Comparison of ENCODE assay signal across 27 cellular contexts in the genomic region with DNA sequence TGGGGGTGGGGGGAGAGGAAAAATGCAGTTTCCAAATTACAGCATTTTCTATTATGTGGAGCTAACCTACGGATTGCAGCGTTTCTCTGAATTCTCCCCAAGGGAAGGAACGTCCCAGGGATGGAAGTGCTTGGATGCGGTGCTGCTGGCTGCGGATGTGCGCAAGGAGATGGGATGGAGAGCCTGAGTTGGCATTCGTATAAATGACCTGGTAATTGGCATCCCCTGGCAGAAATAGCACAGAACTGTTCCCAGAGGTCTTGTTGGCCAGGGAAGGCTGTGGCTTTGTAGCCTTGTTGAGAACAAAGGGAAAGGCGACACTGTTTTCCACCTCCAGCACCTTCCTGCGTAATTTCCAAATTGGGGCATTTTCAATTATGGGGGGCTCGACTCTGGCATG. TPM values are rescaled to one million over a fixed set of nuclear protein-coding genes. Genes with fewer than 3 reads are reported as not detected.
DNase-seq lines count a peak whose midpoint lies in the region; ATAC-seq, FAIRE-seq and TF ChIP-seq lines count a peak whose summit lies in the region.
"Had no signal": no experiment of that assay in that cellular context is flagged by ENCODE, and none has a peak within 500 bp of the region (broad histone marks: within the 10 kb centered on the region; RNA-seq: fewer than 3 reads in every experiment).

No MANE protein-coding gene starts in this region.

- peaks cover 8% of the 10 kb centered on the region; the same call in 1 of the 2 replicates for H3K36me3 ChIP-seq in KMS-11 (ENCODE audit: insufficient read depth)
- peaks cover 15% of the 10 kb centered on the region; the same call in 1 of the 3 replicates for H3K36me3 ChIP-seq in K562 (ENCODE audit: control insufficient read depth, insufficient read depth, low read length)
- H3K36me3 ChIP-seq in smooth muscle cell (ENCODE audit: low read depth): no peaks in the 10 kb centered on the region
- H3K36me3 ChIP-seq: breast epithelium, prostate gland, uterus had no signal

- H3K27ac ChIP-seq in KMS-11 (no peak overlapping the region; the same call in 1 of the 2 replicates), K562 (ENCODE audit: extremely low read depth, low read depth, low read length) (no peak overlapping the region), smooth muscle cell (ENCODE audit: low read depth) (no peak overlapping the region)
- H3K27ac ChIP-seq: breast epithelium, prostate gland, skin epidermis, suprapubic skin, uterus had no signal

- H2AFZ ChIP-seq in KMS-11 (ENCODE audit: low read depth) (no peak overlapping the region), K562 (ENCODE audit: low read depth, low read length) (no peak overlapping the region), smooth muscle cell (ENCODE audit: low read depth) (no peak overlapping the region)

- H3K9me1 ChIP-seq in K562 (ENCODE audit: control insufficient read depth, insufficient read depth, low read length): no peaks in the 10 kb centered on the region

- H3K36me3 Mint-ChIP-seq in T-helper 1 cell treated with Interleukin-12 subunit alpha and Interleukin-12 subunit beta and Interleukin-4 antibody, amounts not matched to agents 30 μg/mL and 1 μg/mL, for 36 hours (ENCODE audit: low read depth): peaks cover 8% of the 10 kb centered on the region
- H3K36me3 Mint-ChIP-seq in nephron progenitor cell (ENCODE audit: low read depth): peaks cover 14% of the 10 kb centered on the region

- no peak for DNase-seq in T-helper 1 cell
- DNase-seq in K562 (ENCODE audit: extremely low read depth in 1 of 4, low spot score in 3 of 4): no peak
- no peak for DNase-seq in nephron progenitor cell
- DNase-seq in smooth muscle cell (lab: John Stamatoyannopoulos, UW; ENCODE audit: unreplicated experiment): no peak
- no peak for DNase-seq in superior temporal gyrus (ENCODE audit: extremely low spot score)
- DNase-seq: 8988T; activated CD8-positive, alpha-beta T cell treated with anti-CD3 and anti-CD28 coated beads for 36 hours; activated T-cell treated with anti-CD3 and anti-CD28 coated beads, Interleukin-2, amount 50 U/mL, for 4 hours; BE2C; DMS 273 treated with DMSO at 0.1 percent for 48 hours; foreskin melanocyte; GDM1; GOT3; mammary epithelial cell; NCI-H1436; NCI-H748 treated with DMSO at 0.1 percent for 48 hours; stimulated activated CD4-positive, alpha-beta T cell treated with anti-CD3 and anti-CD28 coated beads, Interleukin-4, amount 100 ng/mL, for 1 hour; uterus had no signal

- intact Hi-C loops in K562 (cut with micrococcal nuclease): no loop called here

- H4K20me1 ChIP-seq in KMS-11 (ENCODE audit: insufficient read depth) (no peaks in the 10 kb centered on the region), K562 (replicated peaks; ENCODE audit: control insufficient read depth, insufficient read depth, low read length) (no peaks in the 10 kb centered on the region), smooth muscle cell (ENCODE audit: low read depth) (no peaks in the 10 kb centered on the region)

- CTCF ChIA-PET in K562 (lab: Yijun Ruan, JAX; ENCODE audit: low intra/inter-chr PET ratio): no interaction called here

- ATAC-seq in K562 (no peak), HG02884 (IDR thresholded peaks at IDR 0.05; ENCODE audit: unreplicated experiment) (no peak)
- ATAC-seq: activated CD8-positive, alpha-beta T cell treated with anti-CD3 and anti-CD28 coated beads for 36 hours; activated T-cell treated with anti-CD3 and anti-CD28 coated beads, Interleukin-2, amount 50 U/mL, for 4 hours had no signal

- H3K4me1 ChIP-seq in KMS-11 (ENCODE audit: low read depth, poor library complexity, severe bottlenecking) (peaks cover 80% of the 10 kb centered on the region), K562 (replicated peaks in 1 of 2; ENCODE audit: control insufficient read depth in 2 of 2, insufficient read depth in 2 of 2, low read length in 2 of 2) (peaks cover 31 to 53% of the 10 kb centered on the region in 2 experiments), smooth muscle cell (ENCODE audit: low read depth) (peaks cover 19% of the 10 kb centered on the region)
- H3K4me1 ChIP-seq: uterus had no signal

- H3K9me3 ChIP-seq in K562 (replicated peaks; ENCODE audit: control insufficient read depth, insufficient read depth, low read depth, low read length): no peaks in the 10 kb centered on the region
- H3K9me3 ChIP-seq in smooth muscle cell (replicated peaks; ENCODE audit: low read depth): no peaks in the 10 kb centered on the region
- H3K9me3 ChIP-seq: BE2C, breast epithelium, prostate gland, suprapubic skin, uterus had no signal

- in situ Hi-C loops in K562 (cut with MboI): no loop called here

- no peak for FAIRE-seq in K562 (lab: Jason Lieb, UNC)
- FAIRE-seq: HTR-8/SVneo, RCC 7860 had no signal

- H3K27me3 ChIP-seq in KMS-11 (ENCODE audit: insufficient read depth, low read depth): no peaks in the 10 kb centered on the region
- H3K27me3 ChIP-seq in K562 (ENCODE audit: control insufficient read depth in 2 of 2, insufficient read depth in 2 of 2, low read length in 2 of 2): no peaks in the 10 kb centered on the region; a peak in 1 of 5 replicates
- H3K27me3 ChIP-seq in smooth muscle cell (ENCODE audit: low read depth): no peaks in the 10 kb centered on the region
- H3K27me3 ChIP-seq: BE2C, breast epithelium, suprapubic skin, uterus had no signal

- no peak overlapping the region for H3K4me3 ChIP-seq in KMS-11 (IDR thresholded peaks at IDR 0.05; ENCODE audit: insufficient read depth, low read depth, low read length)
- no peak overlapping the region for H3K4me3 ChIP-seq in K562
- H3K4me3 ChIP-seq in smooth muscle cell: no peak overlapping the region
- H3K4me3 ChIP-seq: breast epithelium, prostate gland, skin epidermis, suprapubic skin, uterus had no signal

- peak overlapping the region; percentile 89 for H3K4me2 ChIP-seq in KMS-11
- no peak overlapping the region for H3K4me2 ChIP-seq in K562 (ENCODE audit: insufficient read depth, low read length)
- no peak overlapping the region for H3K4me2 ChIP-seq in smooth muscle cell

- H3K9ac ChIP-seq in KMS-11: no peak overlapping the region
- H3K9ac ChIP-seq in K562 (ENCODE audit: insufficient read depth in 1 of 2, low read depth in 2 of 2, low read length in 2 of 2): peak overlapping the region in 1 of 2 experiments; percentile 68; a peak in 1 of 4 replicates
- no peak overlapping the region for H3K9ac ChIP-seq in smooth muscle cell (ENCODE audit: low read depth)

- H3K4me3 Mint-ChIP-seq in T-helper 1 cell treated with Interleukin-12 subunit alpha and Interleukin-12 subunit beta and Interleukin-4 antibody, amounts not matched to agents 30 μg/mL and 1 μg/mL, for 36 hours: peak overlapping the region; percentile 56
- H3K4me3 Mint-ChIP-seq in nephron progenitor cell: peak overlapping the region; percentile 4
- H3K4me3 Mint-ChIP-seq: activated CD8-positive, alpha-beta T cell treated with anti-CD3 and anti-CD28 coated beads for 36 hours had no signal

- TF ChIP-seq POLR2A in K562 (conservative IDR thresholded peaks at IDR 0.05): no peak

- no peak for TF ChIP-seq CTCF in KMS-11 (conservative IDR thresholded peaks at IDR 0.05; ENCODE audit: low read depth, low read length)
- TF ChIP-seq CTCF in K562 (IDR thresholded peaks at IDR 0.05 in 2 of 3, conservative IDR thresholded peaks at IDR 0.05 in 1 of 3; ENCODE audit: insufficient read depth in 2 of 3, low read depth in 1 of 3, low read length in 3 of 3): no peak
- TF ChIP-seq CTCF in nephron progenitor cell (IDR thresholded peaks at IDR 0.05): no peak
- no peak for TF ChIP-seq CTCF in smooth muscle cell (IDR thresholded peaks at IDR 0.05; ENCODE audit: borderline replicate concordance, insufficient read depth, poor library complexity, severe bottlenecking)

- TF ChIP-seq EP300 in K562 (IDR thresholded peaks at IDR 0.05; ENCODE audit: low read length): no peak

- peaks cover 27% of the 10 kb centered on the region for H3K4me1 Mint-ChIP-seq in T-helper 1 cell treated with Interleukin-12 subunit alpha and Interleukin-12 subunit beta and Interleukin-4 antibody, amounts not matched to agents 30 μg/mL and 1 μg/mL, for 36 hours (ENCODE audit: low read depth)
- H3K4me1 Mint-ChIP-seq in nephron progenitor cell: peaks cover 35% of the 10 kb centered on the region

- 77% methylated on average over 10 of the region's 10 CpGs for WGBS in K562 (ENCODE audit: insufficient coverage, low coverage, missing lambda C conversion rate)
- 95% methylated on average over 10 of the region's 10 CpGs for WGBS in smooth muscle cell (ENCODE audit: low lambda C conversion rate)

- no peaks in the 10 kb centered on the region for H3K27me3 Mint-ChIP-seq in T-helper 1 cell treated with Interleukin-12 subunit alpha and Interleukin-12 subunit beta and Interleukin-4 antibody, amounts not matched to agents 30 μg/mL and 1 μg/mL, for 36 hours (ENCODE audit: low read depth)
- no peaks in the 10 kb centered on the region for H3K27me3 Mint-ChIP-seq in nephron progenitor cell (ENCODE audit: low read depth, poor library complexity)
- H3K27me3 Mint-ChIP-seq: activated CD8-positive, alpha-beta T cell treated with anti-CD3 and anti-CD28 coated beads for 36 hours had no signal

- POLR2A ChIA-PET in K562 (lab: Yijun Ruan, JAX): no interaction called here

- BruUV-seq in K562 (replicated peaks; lab: Mats Ljungman, UMichigan): TSS peak; percentile 48

- no peak overlapping the region for H3K27ac Mint-ChIP-seq in T-helper 1 cell treated with Interleukin-12 subunit alpha and Interleukin-12 subunit beta and Interleukin-4 antibody, amounts not matched to agents 30 μg/mL and 1 μg/mL, for 36 hours
- peak overlapping the region; percentile 45 for H3K27ac Mint-ChIP-seq in nephron progenitor cell
- H3K27ac Mint-ChIP-seq: activated CD8-positive, alpha-beta T cell treated with anti-CD3 and anti-CD28 coated beads for 36 hours had no signal

- H3K9me3 Mint-ChIP-seq in T-helper 1 cell treated with Interleukin-12 subunit alpha and Interleukin-12 subunit beta and Interleukin-4 antibody, amounts not matched to agents 30 μg/mL and 1 μg/mL, for 36 hours: no peaks in the 10 kb centered on the region
- no peaks in the 10 kb centered on the region for H3K9me3 Mint-ChIP-seq in nephron progenitor cell
- H3K9me3 Mint-ChIP-seq: activated CD8-positive, alpha-beta T cell treated with anti-CD3 and anti-CD28 coated beads for 36 hours; activated T-cell treated with anti-CD3 and anti-CD28 coated beads, Interleukin-2, amount 50 U/mL, for 4 hours had no signal

- H3K79me2 ChIP-seq in KMS-11 (ENCODE audit: insufficient read depth, low read depth) (peaks cover 63% of the 10 kb centered on the region), K562 (ENCODE audit: control insufficient read depth, insufficient read depth, low read length) (peaks cover 9% of the 10 kb centered on the region), smooth muscle cell (ENCODE audit: low read depth) (peaks cover 19% of the 10 kb centered on the region)

- H3F3A ChIP-seq in smooth muscle cell (ENCODE audit: low read depth): peaks cover 5% of the 10 kb centered on the region

- TF ChIP-seq RAD21 in K562 (CRISPR knock-in tag; conservative IDR thresholded peaks at IDR 0.05 in 1 of 2, IDR thresholded peaks at IDR 0.05 in 1 of 2): no peak

RNA-seq across cellular contexts. Expression of gene ORAI2, which starts 2.7 kb away (rescaled TPM):
- 18.4 and 52.2 TPM in 2 replicates for total RNA-seq in K562 (2011; cell fraction: chromatin; rRNA removed; ENCODE audit: low replicate concordance)
- 30.3 and 37.7 TPM in 2 replicates for total RNA-seq in K562 (2011; cell fraction: nucleolus; rRNA removed)
- 25.7 and 31.2 TPM in 2 replicates for total RNA-seq in K562 (2011; cell fraction: nucleoplasm; rRNA removed)
- total RNA-seq in K562 (2014; rRNA removed): 18.3 and 23.1 TPM in 2 replicates
- total RNA-seq in K562 (2014; rRNA removed; fragmentation: Illumina TruSeq; extraction: Trizol): 4.0 and 4.1 TPM in 2 replicates
- 9.0 and 9.2 TPM in 2 replicates for total RNA-seq in K562 (2015; rRNA removed; fragmentation: Illumina TruSeq; extraction: Trizol)
- total RNA-seq in K562 (2021): 23.5 and 27.7 TPM in 2 replicates
- polyA plus RNA-seq in K562 (2011; rRNA removed): 14.3 and 16.0 TPM in 2 replicates
- 32.8 and 91.3 TPM in 2 replicates for polyA plus RNA-seq in K562 (2011; cell fraction: cytosol; rRNA removed)
- polyA plus RNA-seq in K562 (2011; cell fraction: nucleus; rRNA removed): 5.5 and 11.5 TPM in 2 replicates
- 34.3 and 36.5 TPM in 2 replicates for polyA plus RNA-seq in K562 (2012)
- polyA plus RNA-seq in K562 (2014; fragmentation: Illumina TruSeq; extraction: Trizol): 7.7 and 18.6 TPM in 2 replicates
- polyA plus RNA-seq in K562 (2014; fragmentation: Nextera tagmentation; extraction: Ambion mirVana): 1 to 10 TPM; 1.1 to 2.0 TPM
- 16.7 and 18.9 TPM in 2 replicates for polyA plus RNA-seq in K562 (2014; rRNA removed)
- 11.4 and 21.4 TPM in 2 replicates for polyA minus RNA-seq in K562 (2011; rRNA and poly(A)+ RNA removed)
- 35.3 and 38.1 TPM in 2 replicates for polyA minus RNA-seq in K562 (2011; cell fraction: cytosol; rRNA and poly(A)+ RNA removed)
- 4.0 and 4.6 TPM in 2 replicates for polyA minus RNA-seq in K562 (2011; cell fraction: nucleus; rRNA and poly(A)+ RNA removed)
- 43.0 and 47.1 TPM in 2 replicates for total RNA-seq in smooth muscle cell
- polyA plus RNA-seq in smooth muscle cell: 66.1 and 69.8 TPM in 2 replicates

RNA-seq across cellular contexts. Expression of gene ALKBH4, which starts 28.5 kb away (rescaled TPM):
- total RNA-seq in K562 (2011; cell fraction: chromatin; rRNA removed; ENCODE audit: low replicate concordance): 4.3 and 16.0 TPM in 2 replicates
- total RNA-seq in K562 (2011; cell fraction: nucleolus; rRNA removed): 9.1 and 10.8 TPM in 2 replicates
- total RNA-seq in K562 (2011; cell fraction: nucleoplasm; rRNA removed): 6.9 and 7.2 TPM in 2 replicates
- total RNA-seq in K562 (2014; rRNA removed): 21.4 and 41.5 TPM in 2 replicates
- total RNA-seq in K562 (2014; rRNA removed; fragmentation: Illumina TruSeq; extraction: Trizol): 5.7 and 7.2 TPM in 2 replicates
- total RNA-seq in K562 (2015; rRNA removed; fragmentation: Illumina TruSeq; extraction: Trizol): 13.5 and 15.2 TPM in 2 replicates
- total RNA-seq in K562 (2021): 18.5 and 19.6 TPM in 2 replicates
- polyA plus RNA-seq in K562 (2011; rRNA removed): 4.6 and 4.7 TPM in 2 replicates
- 6.4 and 21.6 TPM in 2 replicates for polyA plus RNA-seq in K562 (2011; cell fraction: cytosol; rRNA removed)
- 3.5 and 6.3 TPM in 2 replicates for polyA plus RNA-seq in K562 (2011; cell fraction: nucleus; rRNA removed)
- 10.7 and 13.3 TPM in 2 replicates for polyA plus RNA-seq in K562 (2012)
- polyA plus RNA-seq in K562 (2014; fragmentation: Illumina TruSeq; extraction: Trizol): 7.1 and 10.0 TPM in 2 replicates
- polyA plus RNA-seq in K562 (2014; fragmentation: Nextera tagmentation; extraction: Ambion mirVana): 10 to 100 TPM in 1 of 2 experiments, 1 to 10 TPM in 1; 6.7 to 11.8 TPM
- polyA plus RNA-seq in K562 (2014; rRNA removed): 13.8 and 18.1 TPM in 2 replicates
- 1.5 and 2.0 TPM in 2 replicates for polyA minus RNA-seq in K562 (2011; rRNA and poly(A)+ RNA removed)
- polyA minus RNA-seq in K562 (2011; cell fraction: cytosol; rRNA and poly(A)+ RNA removed): 3.6 and 6.6 TPM in 2 replicates
- polyA minus RNA-seq in K562 (2011; cell fraction: nucleus; rRNA and poly(A)+ RNA removed): 3.4 and 3.9 TPM in 2 replicates
- total RNA-seq in smooth muscle cell: 7.0 and 17.7 TPM in 2 replicates
- polyA plus RNA-seq in smooth muscle cell: 15.7 and 16.0 TPM in 2 replicates

RNA-seq across cellular contexts. Expression of gene LRWD1, which starts 28.7 kb away (rescaled TPM):
- total RNA-seq in K562 (2011; cell fraction: chromatin; rRNA removed; ENCODE audit: low replicate concordance): 20.9 and 70.7 TPM in 2 replicates
- 74.0 and 78.4 TPM in 2 replicates for total RNA-seq in K562 (2011; cell fraction: nucleolus; rRNA removed)
- total RNA-seq in K562 (2011; cell fraction: nucleoplasm; rRNA removed): 23.7 and 31.9 TPM in 2 replicates
- total RNA-seq in K562 (2014; rRNA removed) (51.2 and 62.4 TPM in 2 replicates), K562 (2014; rRNA removed; fragmentation: Illumina TruSeq; extraction: Trizol) (14.1 and 21.3 TPM in 2 replicates), K562 (2015; rRNA removed; fragmentation: Illumina TruSeq; extraction: Trizol) (38.3 and 38.5 TPM in 2 replicates), K562 (2021) (64.7 and 66.0 TPM in 2 replicates), smooth muscle cell (10.0 and 13.1 TPM in 2 replicates)
- polyA plus RNA-seq in K562 (2011; rRNA removed) (25.8 and 28.5 TPM in 2 replicates), K562 (2014; fragmentation: Illumina TruSeq; extraction: Trizol) (33.2 and 52.4 TPM in 2 replicates), K562 (2014; fragmentation: Nextera tagmentation; extraction: Ambion mirVana) (under 1 TPM; 0.61 to 0.78 TPM), K562 (2014; rRNA removed) (64.8 and 65.7 TPM in 2 replicates), smooth muscle cell (21.2 and 23.5 TPM in 2 replicates)
- 21.8 and 77.0 TPM in 2 replicates for polyA plus RNA-seq in K562 (2011; cell fraction: cytosol; rRNA removed)
- polyA plus RNA-seq in K562 (2011; cell fraction: nucleus; rRNA removed): 35.4 and 76.1 TPM in 2 replicates
- 42.1 and 48.6 TPM in 2 replicates for polyA plus RNA-seq in K562 (2012)
- polyA minus RNA-seq in K562 (2011; rRNA and poly(A)+ RNA removed): 11.1 and 23.2 TPM in 2 replicates
- 28.3 and 46.6 TPM in 2 replicates for polyA minus RNA-seq in K562 (2011; cell fraction: cytosol; rRNA and poly(A)+ RNA removed)
- polyA minus RNA-seq in K562 (2011; cell fraction: nucleus; rRNA and poly(A)+ RNA removed): 19.7 and 29.1 TPM in 2 replicates

RNA-seq across cellular contexts. Expression of gene PRKRIP1, which starts 40.0 kb away (rescaled TPM):
- total RNA-seq in K562 (2011; cell fraction: chromatin; rRNA removed; ENCODE audit: low replicate concordance): 41.9 and 63.9 TPM in 2 replicates
- total RNA-seq in K562 (2011; cell fraction: nucleolus; rRNA removed): 59.3 and 69.9 TPM in 2 replicates
- total RNA-seq in K562 (2011; cell fraction: nucleoplasm; rRNA removed): 40.8 and 43.3 TPM in 2 replicates
- 40.0 and 44.6 TPM in 2 replicates for total RNA-seq in K562 (2014; rRNA removed)
- 14.8 and 15.9 TPM in 2 replicates for total RNA-seq in K562 (2014; rRNA removed; fragmentation: Illumina TruSeq; extraction: Trizol)
- total RNA-seq in K562 (2015; rRNA removed; fragmentation: Illumina TruSeq; extraction: Trizol): 25.3 and 27.3 TPM in 2 replicates
- total RNA-seq in K562 (2021): 25.2 and 33.9 TPM in 2 replicates
- polyA plus RNA-seq in K562 (2011; rRNA removed): 17.2 and 18.1 TPM in 2 replicates
- polyA plus RNA-seq in K562 (2011; cell fraction: cytosol; rRNA removed): 15.5 and 21.3 TPM in 2 replicates
- 62.2 and 104 TPM in 2 replicates for polyA plus RNA-seq in K562 (2011; cell fraction: nucleus; rRNA removed)
- 24.5 and 27.3 TPM in 2 replicates for polyA plus RNA-seq in K562 (2012)
- 19.3 and 19.8 TPM in 2 replicates for polyA plus RNA-seq in K562 (2014; fragmentation: Illumina TruSeq; extraction: Trizol)
- polyA plus RNA-seq in K562 (2014; fragmentation: Nextera tagmentation; extraction: Ambion mirVana): 10 to 100 TPM; 14.9 to 19.6 TPM
- 48.6 and 52.1 TPM in 2 replicates for polyA plus RNA-seq in K562 (2014; rRNA removed)
- 5.6 and 5.9 TPM in 2 replicates for polyA minus RNA-seq in K562 (2011; rRNA and poly(A)+ RNA removed)
- polyA minus RNA-seq in K562 (2011; cell fraction: cytosol; rRNA and poly(A)+ RNA removed): 8.3 and 9.5 TPM in 2 replicates
- 15.4 and 20.5 TPM in 2 replicates for polyA minus RNA-seq in K562 (2011; cell fraction: nucleus; rRNA and poly(A)+ RNA removed)
- 14.3 and 17.2 TPM in 2 replicates for total RNA-seq in smooth muscle cell
- polyA plus RNA-seq in smooth muscle cell: 34.5 and 51.9 TPM in 2 replicates

RNA-seq across cellular contexts. Expression of gene POLR2J, which starts 42.6 kb away (rescaled TPM):
- 11.0 and 31.6 TPM in 2 replicates for total RNA-seq in K562 (2011; cell fraction: chromatin; rRNA removed; ENCODE audit: low replicate concordance)
- 83.9 and 98.7 TPM in 2 replicates for total RNA-seq in K562 (2011; cell fraction: nucleolus; rRNA removed)
- 48.7 and 61.8 TPM in 2 replicates for total RNA-seq in K562 (2011; cell fraction: nucleoplasm; rRNA removed)
- total RNA-seq in K562 (2014; rRNA removed): 132 and 160 TPM in 2 replicates
- 70.3 and 80.8 TPM in 2 replicates for total RNA-seq in K562 (2014; rRNA removed; fragmentation: Illumina TruSeq; extraction: Trizol)
- 141 TPM in 2 replicates for total RNA-seq in K562 (2015; rRNA removed; fragmentation: Illumina TruSeq; extraction: Trizol)
- 97.8 and 104 TPM in 2 replicates for total RNA-seq in K562 (2021)
- 84.6 and 113 TPM in 2 replicates for polyA plus RNA-seq in K562 (2011; rRNA removed)
- 138 and 266 TPM in 2 replicates for polyA plus RNA-seq in K562 (2011; cell fraction: cytosol; rRNA removed)
- polyA plus RNA-seq in K562 (2011; cell fraction: nucleus; rRNA removed): 45.6 and 63.7 TPM in 2 replicates
- polyA plus RNA-seq in K562 (2012): 130 and 185 TPM in 2 replicates
- polyA plus RNA-seq in K562 (2014; fragmentation: Illumina TruSeq; extraction: Trizol): 220 and 231 TPM in 2 replicates
- polyA plus RNA-seq in K562 (2014; fragmentation: Nextera tagmentation; extraction: Ambion mirVana): 10 to 100 TPM; 32.3 to 85.8 TPM
- polyA plus RNA-seq in K562 (2014; rRNA removed): 175 and 180 TPM in 2 replicates
- polyA minus RNA-seq in K562 (2011; rRNA and poly(A)+ RNA removed): 17.4 and 27.2 TPM in 2 replicates
- 16.4 and 17.5 TPM in 2 replicates for polyA minus RNA-seq in K562 (2011; cell fraction: cytosol; rRNA and poly(A)+ RNA removed)
- polyA minus RNA-seq in K562 (2011; cell fraction: nucleus; rRNA and poly(A)+ RNA removed): 51.5 and 65.8 TPM in 2 replicates
- total RNA-seq in smooth muscle cell: 12.7 and 13.1 TPM in 2 replicates
- polyA plus RNA-seq in smooth muscle cell: 92.2 and 94.4 TPM in 2 replicates
